15 cellular contexts compared by ENCODE assay signal in the genomic region with DNA sequence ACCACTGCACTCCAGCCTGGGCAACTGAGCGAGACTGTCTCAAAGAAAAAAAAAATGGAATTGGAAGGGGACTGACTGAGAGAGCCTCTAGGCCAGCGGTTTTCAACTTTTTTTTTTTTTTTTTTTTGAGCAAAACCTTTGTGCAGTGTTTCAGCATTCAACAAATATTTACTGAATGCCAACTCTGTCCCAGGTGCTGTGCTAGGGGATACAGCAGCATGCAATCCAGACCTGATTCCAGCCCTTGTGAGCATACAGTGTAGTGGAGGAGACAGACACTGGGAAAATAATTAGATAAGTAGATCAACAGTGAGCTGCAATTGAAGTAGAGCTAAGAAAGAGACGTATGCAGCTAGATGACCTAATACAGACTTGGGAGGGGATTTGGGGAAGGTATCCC. TPM values are rescaled to one million over a fixed set of nuclear protein-coding genes. Genes with fewer than 3 reads are reported as not detected.
A peak's percentile ranks its signal among the peaks of the same experiment; 100 is the strongest.
DNase-seq lines count a peak whose midpoint lies in the region; ATAC-seq and TF ChIP-seq lines count a peak whose summit lies in the region.
"Had no signal": no experiment of that assay in that cellular context is flagged by ENCODE, and none has a peak within 500 bp of the region (broad histone marks: within the 10 kb centered on the region; RNA-seq: fewer than 3 reads in every experiment).

No MANE protein-coding gene starts in this region.

- H3K9me1 ChIP-seq in IMR-90 (ENCODE audit: insufficient read depth, low read length): peaks cover 11% of the 10 kb centered on the region

- TF ChIP-seq CTCF in IMR-90 (conservative IDR thresholded peaks at IDR 0.05; ENCODE audit: low read depth, low read length): no peak
- no peak for TF ChIP-seq CTCF in brain microvascular endothelial cell (IDR thresholded peaks at IDR 0.05; ENCODE audit: low read depth, low read length, missing control alignments)
- no peak for TF ChIP-seq CTCF in progenitor cell of endocrine pancreas (IDR thresholded peaks at IDR 0.05; ENCODE audit: unreplicated experiment)

- no peak overlapping the region for H3K27ac ChIP-seq in IMR-90 (ENCODE audit: insufficient read depth, low read length)
- peak overlapping the region; percentile 74 for H3K27ac ChIP-seq in brain microvascular endothelial cell
- no peak overlapping the region for H3K27ac ChIP-seq in mesenchymal stem cell (ENCODE audit: low read length, poor library complexity, severe bottlenecking)
- H3K27ac ChIP-seq: BLaER1 treated with 17β-estradiol and CSF1 and Interleukin-3, amounts not matched to agents 10 nM and 100 nM had no signal

- H2AFZ ChIP-seq in IMR-90 (replicated peaks; ENCODE audit: low read length, poor library complexity) (no peak overlapping the region), mesenchymal stem cell (ENCODE audit: low read depth, low read length) (no peak overlapping the region)

- no peak for ATAC-seq in IMR-90 (ENCODE audit: low read depth)
- ATAC-seq in HG03342 (IDR thresholded peaks at IDR 0.05; ENCODE audit: unreplicated experiment): no peak

- H2BK5ac ChIP-seq in IMR-90 (ENCODE audit: low read depth, low read length, poor library complexity, severe bottlenecking) (no peak overlapping the region), mesenchymal stem cell (ENCODE audit: low read depth, low read length, poor library complexity, severe bottlenecking) (no peak overlapping the region)

- POLR2A ChIA-PET in IMR-90 (lab: Charles Lee; ENCODE audit: unreplicated experiment): no interaction called here

- no peak for TF ChIP-seq RAD21 in IMR-90 (IDR thresholded peaks at IDR 0.05; ENCODE audit: low read length)

- H3K27me3 ChIP-seq in IMR-90 (ENCODE audit: control insufficient read depth, insufficient read depth, low read length) (no peaks in the 10 kb centered on the region), brain microvascular endothelial cell (replicated peaks) (no peaks in the 10 kb centered on the region), mesenchymal stem cell (ENCODE audit: control insufficient read depth in 1 of 2, insufficient read depth in 1 of 2, low read length in 2 of 2) (peaks cover 0 to 10% of the 10 kb centered on the region in 2 experiments)
- H3K27me3 ChIP-seq: BLaER1 treated with 17β-estradiol and CSF1 and Interleukin-3, amounts not matched to agents 10 nM and 100 nM had no signal

- H3K56ac ChIP-seq in IMR-90 (ENCODE audit: extremely low read depth, insufficient read depth, low read length): no peak overlapping the region

- H2AK5ac ChIP-seq in IMR-90 (ENCODE audit: low read depth, low read length): peak overlapping the region; percentile 37
- H2AK5ac ChIP-seq in mesenchymal stem cell (ENCODE audit: low read length, severe bottlenecking): no peak overlapping the region

- H3K23ac ChIP-seq in IMR-90 (ENCODE audit: low read depth, low read length) (no peak overlapping the region), mesenchymal stem cell (ENCODE audit: low read length in 2 of 2) (no peak overlapping the region)

- TF ChIP-seq POLR2A in IMR-90 (IDR thresholded peaks at IDR 0.05; ENCODE audit: low read depth, low read length): no peak

- H3K4me3 Mint-ChIP-seq in progenitor cell of endocrine pancreas (ENCODE audit: low read depth): no peak overlapping the region

- H3K9me3 Mint-ChIP-seq in progenitor cell of endocrine pancreas (ENCODE audit: low read depth): no peaks in the 10 kb centered on the region

- H4K91ac ChIP-seq in IMR-90 (ENCODE audit: insufficient read depth, low read depth, low read length): no peak overlapping the region
- peak overlapping the region; percentile 1 for H4K91ac ChIP-seq in mesenchymal stem cell (ENCODE audit: low read length)

- H3K4me1 ChIP-seq in IMR-90 (ENCODE audit: control insufficient read depth, insufficient read depth, low read length) (peaks cover 33% of the 10 kb centered on the region), mesenchymal stem cell (ENCODE audit: control insufficient read depth, insufficient read depth, low read depth, low read length) (peaks cover 31% of the 10 kb centered on the region)

- H3K27me3 Mint-ChIP-seq in progenitor cell of endocrine pancreas: peaks cover 4% of the 10 kb centered on the region

- CTCF ChIA-PET in IMR-90 (lab: Yijun Ruan, JAX): no interaction called here

- H3K4me1 Mint-ChIP-seq in progenitor cell of endocrine pancreas (ENCODE audit: low read depth): peaks cover 49% of the 10 kb centered on the region

- dilution Hi-C loops in IMR-90 (cut with HindIII; ENCODE audit: low sequenced_read_pairs, unreplicated experiment): no loop called here

- DNase-seq in NCI-H524 (lab: John Stamatoyannopoulos, UW) (peak; percentile 13 to 45), NCI-H524 treated with DMSO at 0.1 percent for 48 hours (lab: John Stamatoyannopoulos, UW) (no peak), IMR-90 (no peak), brain microvascular endothelial cell (no peak), mesenchymal stem cell (no peak), progenitor cell of endocrine pancreas (ENCODE audit: low spot score, unreplicated experiment) (no peak)
- DNase-seq in stimulated activated CD4-positive, alpha-beta T cell treated with anti-CD3 and anti-CD28 coated beads, Interleukin-4, amount 100 ng/mL, for 4 hours: no peak
- DNase-seq: DMS 273 treated with DMSO at 0.1 percent for 48 hours, H7, Karpas-422, NCI-H2029 treated with DMSO at 0.1 percent for 48 hours, NCI-H226, NCI-H748 treated with DMSO at 0.1 percent for 48 hours had no signal

- no TSS peak for BruUV-seq in IMR-90 (replicated peaks; lab: Mats Ljungman, UMichigan)

- in situ Hi-C loops in IMR-90 (cut with MboI; ENCODE audit: low sequenced_read_pairs): no loop called here
- in situ Hi-C loops in brain microvascular endothelial cell (cut with HindIII; ENCODE audit: low pct_ligation_motif_present, low sequenced_read_pairs): no loop called here

- H2BK120ac ChIP-seq in IMR-90 (ENCODE audit: low read depth, low read length) (no peak overlapping the region; the same call in 1 of the 2 replicates), mesenchymal stem cell (ENCODE audit: low read depth, low read length) (no peak overlapping the region)

- intact Hi-C loops in IMR-90 (cut with micrococcal nuclease): no loop called here

- H3K14ac ChIP-seq in IMR-90 (replicated peaks; ENCODE audit: low read depth, low read length) (no peak overlapping the region), mesenchymal stem cell (ENCODE audit: low read length in 2 of 2) (no peak overlapping the region)

- H3K36me3 ChIP-seq in IMR-90 (ENCODE audit: control insufficient read depth, insufficient read depth, low read length) (no peaks in the 10 kb centered on the region), brain microvascular endothelial cell (replicated peaks) (no peaks in the 10 kb centered on the region), mesenchymal stem cell (ENCODE audit: control insufficient read depth in 1 of 2, insufficient read depth in 2 of 2, low read depth in 1 of 2, low read length in 2 of 2) (no peaks in the 10 kb centered on the region)
- H3K36me3 ChIP-seq: BLaER1 treated with 17β-estradiol and CSF1 and Interleukin-3, amounts not matched to agents 10 nM and 100 nM had no signal

- H3K9ac ChIP-seq in IMR-90 (ENCODE audit: low read depth, low read length) (no peak overlapping the region), mesenchymal stem cell (ENCODE audit: low read length) (no peak overlapping the region)
- H3K9ac ChIP-seq: BLaER1 treated with 17β-estradiol and CSF1 and Interleukin-3, amounts not matched to agents 10 nM and 100 nM had no signal

- no peak overlapping the region for H3K27ac Mint-ChIP-seq in progenitor cell of endocrine pancreas

- H3K18ac ChIP-seq in IMR-90 (ENCODE audit: low read depth, low read length): no peak overlapping the region
- H3K18ac ChIP-seq in mesenchymal stem cell (ENCODE audit: low read depth in 1 of 2, low read length in 2 of 2): peak overlapping the region in 1 of 2 experiments; percentile 1

- H3K36me3 Mint-ChIP-seq in progenitor cell of endocrine pancreas (ENCODE audit: insufficient read depth): no peaks in the 10 kb centered on the region

- no peaks in the 10 kb centered on the region for H4K20me1 ChIP-seq in IMR-90 (ENCODE audit: insufficient read depth, low read length)

- peak overlapping the region in 1 of 2 experiments; percentile 5; a peak in 1 of 4 replicates for H4K8ac ChIP-seq in IMR-90 (ENCODE audit: low read depth in 2 of 2, low read length in 2 of 2)
- no peak overlapping the region for H4K8ac ChIP-seq in mesenchymal stem cell (ENCODE audit: low read length)

- H3K9me3 ChIP-seq in IMR-90 (ENCODE audit: control insufficient read depth, insufficient read depth, low read length): no peaks in the 10 kb centered on the region
- no peaks in the 10 kb centered on the region for H3K9me3 ChIP-seq in mesenchymal stem cell (ENCODE audit: control insufficient read depth, low read length)
- H3K9me3 ChIP-seq: BLaER1 treated with 17β-estradiol and CSF1 and Interleukin-3, amounts not matched to agents 10 nM and 100 nM had no signal

- no peak overlapping the region for H2AK9ac ChIP-seq in IMR-90 (replicated peaks; ENCODE audit: low read depth, low read length, poor library complexity)

- H2BK15ac ChIP-seq in IMR-90 (ENCODE audit: low read depth, low read length) (peak overlapping the region; percentile 0; the same call in 1 of the 3 replicates), mesenchymal stem cell (ENCODE audit: low read depth, poor library complexity, severe bottlenecking) (no peak overlapping the region)

- H4K5ac ChIP-seq in IMR-90 (ENCODE audit: low read depth, low read length): no peak overlapping the region

- peak overlapping the region in 1 of 2 experiments; percentile 59 for H2BK12ac ChIP-seq in mesenchymal stem cell (ENCODE audit: low read length in 2 of 2)

- H3K4ac ChIP-seq in IMR-90 (ENCODE audit: low read depth, low read length): 0 out of 2 replicates have a peak overlapping the region, but pooled peaks have one; percentile 5
- H3K4ac ChIP-seq in mesenchymal stem cell (ENCODE audit: low read depth in 1 of 2, low read length in 2 of 2): no peak overlapping the region

- WGBS in IMR-90 (ENCODE audit: extremely low coverage in 2 of 2, insufficient read length in 1 of 2), 2 experiments: 100% methylated on average over 1 of the region's 3 CpGs; no CpG with 5 or more reads in 1 of the 2 experiments
- 86% methylated on average over 2 of the region's 3 CpGs for WGBS in mesenchymal stem cell

- H2BK20ac ChIP-seq in IMR-90 (ENCODE audit: low read depth, low read length): peak overlapping the region; percentile 6; the same call in 1 of the 2 replicates

- H3K4me3 ChIP-seq in IMR-90 (ENCODE audit: insufficient read depth, low read depth, low read length): no peak overlapping the region
- no peak overlapping the region for H3K4me3 ChIP-seq in brain microvascular endothelial cell (ENCODE audit: low read depth, low read length)
- no peak overlapping the region for H3K4me3 ChIP-seq in mesenchymal stem cell (ENCODE audit: insufficient read depth in 1 of 2, low read depth in 1 of 2, low read length in 2 of 2)
- H3K4me3 ChIP-seq: BLaER1 treated with 17β-estradiol and CSF1 and Interleukin-3, amounts not matched to agents 10 nM and 100 nM had no signal

- H3K4me2 ChIP-seq in IMR-90 (ENCODE audit: low read depth, low read length) (no peak overlapping the region), mesenchymal stem cell (ENCODE audit: low read length, poor library complexity, severe bottlenecking) (no peak overlapping the region)

- H3K79me1 ChIP-seq in IMR-90 (ENCODE audit: low read depth in 1 of 2, low read length in 2 of 2): no peaks in the 10 kb centered on the region
- no peaks in the 10 kb centered on the region for H3K79me1 ChIP-seq in mesenchymal stem cell (replicated peaks; ENCODE audit: low read length, poor library complexity, severe bottlenecking)

RNA-seq across cellular contexts. Expression of a gene that starts 23.8 kb away (rescaled TPM):
- total RNA-seq in IMR-90 (2012; rRNA removed) (23.8 and 26.7 TPM in 2 replicates), progenitor cell of endocrine pancreas (0.47 and 0.79 TPM in 2 replicates)
- 79.3 and 81.8 TPM in 2 replicates for polyA plus RNA-seq in IMR-90 (2012; rRNA removed)
- 49.1 and 65.1 TPM in 2 replicates for polyA plus RNA-seq in IMR-90 (2012; cell fraction: cytosol; rRNA removed)
- 57.1 and 111 TPM in 2 replicates for polyA plus RNA-seq in IMR-90 (2012; cell fraction: nucleus; rRNA removed; ENCODE audit: low replicate concordance)
- 16.6 TPM for polyA plus RNA-seq in mesenchymal stem cell (2013, experiment 1 of 2)
- polyA plus RNA-seq in mesenchymal stem cell (2013, experiment 2 of 2): 16.0 TPM

Comparison
In these comparisons a context has a peak if more than half of its experiments do, and no peak if none do; other contexts are left out.
1. DNase-seq: peak in NCI-H524 (2 of 2); none in NCI-H524 treated with DMSO at 0.1 percent for 48 hours (single experiment), IMR-90 (single experiment), brain microvascular endothelial cell (single experiment), mesenchymal stem cell (single experiment), progenitor cell of endocrine pancreas (single experiment) and stimulated activated CD4-positive, alpha-beta T cell treated with anti-CD3 and anti-CD28 coated beads, Interleukin-4, amount 100 ng/mL, for 4 hours (0 of 2).
2. RNA of a gene that starts 23.8 kb away (total RNA-seq): 23.8 to 26.7 TPM in IMR-90; 0.47 to 0.79 TPM in progenitor cell of endocrine pancreas; every median in the first group is over 10 times any median in the second.